In the genomic region with DNA sequence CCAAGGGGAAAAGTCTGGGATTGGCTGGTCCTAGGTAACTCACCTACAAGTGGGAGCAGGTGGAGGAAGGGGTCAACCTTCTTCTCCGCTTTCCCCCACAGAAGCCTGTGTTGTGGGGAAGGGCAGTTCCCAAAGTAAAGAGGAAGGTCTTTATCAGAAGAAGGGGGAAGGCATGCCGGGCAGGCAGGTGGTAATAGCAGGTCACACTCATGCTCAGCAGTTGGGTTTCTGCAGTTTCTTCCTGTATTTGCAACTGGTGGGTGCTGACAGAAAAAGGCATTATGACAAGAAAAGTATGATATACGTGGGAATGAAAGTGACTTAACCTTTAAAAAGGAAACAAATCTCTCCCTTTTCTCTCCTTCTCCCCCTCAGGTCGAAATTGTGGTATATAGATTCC, we compare ENCODE assay signal across 1 cellular context.
TF ChIP-seq lines count a peak whose summit lies in the region.

No MANE protein-coding gene starts in this region.

TF ChIP-seq in GM12878, 131 proteins besides CTCF, POLR2A, EP300 and RAD21 (continued from another document):
- TF ChIP-seq SIN3A (IDR thresholded peaks at IDR 0.05; ENCODE audit: low read depth, low read length) (no peak), NRF1 (conservative IDR thresholded peaks at IDR 0.05; ENCODE audit: low read depth, low read length) (no peak), SMC3 (IDR thresholded peaks at IDR 0.05; ENCODE audit: borderline replicate concordance, low read length) (no peak), SMAD5 (IDR thresholded peaks at IDR 0.05; ENCODE audit: low read depth) (no peak), CBX3 (IDR thresholded peaks at IDR 0.05; ENCODE audit: borderline replicate concordance, low read depth) (no peak), CREM (IDR thresholded peaks at IDR 0.05; ENCODE audit: low read depth) (no peak), SMARCA5 (IDR thresholded peaks at IDR 0.05) (no peak)
- TF ChIP-seq, protein P1, sequence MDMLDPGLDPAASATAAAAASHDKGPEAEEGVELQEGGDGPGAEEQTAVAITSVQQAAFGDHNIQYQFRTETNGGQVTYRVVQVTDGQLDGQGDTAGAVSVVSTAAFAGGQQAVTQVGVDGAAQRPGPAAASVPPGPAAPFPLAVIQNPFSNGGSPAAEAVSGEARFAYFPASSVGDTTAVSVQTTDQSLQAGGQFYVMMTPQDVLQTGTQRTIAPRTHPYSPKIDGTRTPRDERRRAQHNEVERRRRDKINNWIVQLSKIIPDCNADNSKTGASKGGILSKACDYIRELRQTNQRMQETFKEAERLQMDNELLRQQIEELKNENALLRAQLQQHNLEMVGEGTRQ (IDR thresholded peaks at IDR 0.05; ENCODE audit: borderline replicate concordance, low read depth, low read length) = no peak
- TF ChIP-seq, protein P2, sequence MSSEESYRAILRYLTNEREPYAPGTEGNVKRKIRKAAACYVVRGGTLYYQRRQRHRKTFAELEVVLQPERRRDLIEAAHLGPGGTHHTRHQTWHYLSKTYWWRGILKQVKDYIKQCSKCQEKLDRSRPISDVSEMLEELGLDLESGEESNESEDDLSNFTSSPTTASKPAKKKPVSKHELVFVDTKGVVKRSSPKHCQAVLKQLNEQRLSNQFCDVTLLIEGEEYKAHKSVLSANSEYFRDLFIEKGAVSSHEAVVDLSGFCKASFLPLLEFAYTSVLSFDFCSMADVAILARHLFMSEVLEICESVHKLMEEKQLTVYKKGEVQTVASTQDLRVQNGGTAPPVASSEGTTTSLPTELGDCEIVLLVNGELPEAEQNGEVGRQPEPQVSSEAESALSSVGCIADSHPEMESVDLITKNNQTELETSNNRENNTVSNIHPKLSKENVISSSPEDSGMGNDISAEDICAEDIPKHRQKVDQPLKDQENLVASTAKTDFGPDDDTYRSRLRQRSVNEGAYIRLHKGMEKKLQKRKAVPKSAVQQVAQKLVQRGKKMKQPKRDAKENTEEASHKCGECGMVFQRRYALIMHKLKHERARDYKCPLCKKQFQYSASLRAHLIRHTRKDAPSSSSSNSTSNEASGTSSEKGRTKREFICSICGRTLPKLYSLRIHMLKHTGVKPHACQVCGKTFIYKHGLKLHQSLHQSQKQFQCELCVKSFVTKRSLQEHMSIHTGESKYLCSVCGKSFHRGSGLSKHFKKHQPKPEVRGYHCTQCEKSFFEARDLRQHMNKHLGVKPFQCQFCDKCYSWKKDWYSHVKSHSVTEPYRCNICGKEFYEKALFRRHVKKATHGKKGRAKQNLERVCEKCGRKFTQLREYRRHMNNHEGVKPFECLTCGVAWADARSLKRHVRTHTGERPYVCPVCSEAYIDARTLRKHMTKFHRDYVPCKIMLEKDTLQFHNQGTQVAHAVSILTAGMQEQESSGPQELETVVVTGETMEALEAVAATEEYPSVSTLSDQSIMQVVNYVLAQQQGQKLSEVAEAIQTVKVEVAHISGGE (CRISPR knock-in tag; IDR thresholded peaks at IDR 0.05) = no peak
- TF ChIP-seq, protein P3, sequence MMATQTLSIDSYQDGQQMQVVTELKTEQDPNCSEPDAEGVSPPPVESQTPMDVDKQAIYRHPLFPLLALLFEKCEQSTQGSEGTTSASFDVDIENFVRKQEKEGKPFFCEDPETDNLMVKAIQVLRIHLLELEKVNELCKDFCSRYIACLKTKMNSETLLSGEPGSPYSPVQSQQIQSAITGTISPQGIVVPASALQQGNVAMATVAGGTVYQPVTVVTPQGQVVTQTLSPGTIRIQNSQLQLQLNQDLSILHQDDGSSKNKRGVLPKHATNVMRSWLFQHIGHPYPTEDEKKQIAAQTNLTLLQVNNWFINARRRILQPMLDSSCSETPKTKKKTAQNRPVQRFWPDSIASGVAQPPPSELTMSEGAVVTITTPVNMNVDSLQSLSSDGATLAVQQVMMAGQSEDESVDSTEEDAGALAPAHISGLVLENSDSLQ (IDR thresholded peaks at IDR 0.05) = no peak
- TF ChIP-seq, protein P4, sequence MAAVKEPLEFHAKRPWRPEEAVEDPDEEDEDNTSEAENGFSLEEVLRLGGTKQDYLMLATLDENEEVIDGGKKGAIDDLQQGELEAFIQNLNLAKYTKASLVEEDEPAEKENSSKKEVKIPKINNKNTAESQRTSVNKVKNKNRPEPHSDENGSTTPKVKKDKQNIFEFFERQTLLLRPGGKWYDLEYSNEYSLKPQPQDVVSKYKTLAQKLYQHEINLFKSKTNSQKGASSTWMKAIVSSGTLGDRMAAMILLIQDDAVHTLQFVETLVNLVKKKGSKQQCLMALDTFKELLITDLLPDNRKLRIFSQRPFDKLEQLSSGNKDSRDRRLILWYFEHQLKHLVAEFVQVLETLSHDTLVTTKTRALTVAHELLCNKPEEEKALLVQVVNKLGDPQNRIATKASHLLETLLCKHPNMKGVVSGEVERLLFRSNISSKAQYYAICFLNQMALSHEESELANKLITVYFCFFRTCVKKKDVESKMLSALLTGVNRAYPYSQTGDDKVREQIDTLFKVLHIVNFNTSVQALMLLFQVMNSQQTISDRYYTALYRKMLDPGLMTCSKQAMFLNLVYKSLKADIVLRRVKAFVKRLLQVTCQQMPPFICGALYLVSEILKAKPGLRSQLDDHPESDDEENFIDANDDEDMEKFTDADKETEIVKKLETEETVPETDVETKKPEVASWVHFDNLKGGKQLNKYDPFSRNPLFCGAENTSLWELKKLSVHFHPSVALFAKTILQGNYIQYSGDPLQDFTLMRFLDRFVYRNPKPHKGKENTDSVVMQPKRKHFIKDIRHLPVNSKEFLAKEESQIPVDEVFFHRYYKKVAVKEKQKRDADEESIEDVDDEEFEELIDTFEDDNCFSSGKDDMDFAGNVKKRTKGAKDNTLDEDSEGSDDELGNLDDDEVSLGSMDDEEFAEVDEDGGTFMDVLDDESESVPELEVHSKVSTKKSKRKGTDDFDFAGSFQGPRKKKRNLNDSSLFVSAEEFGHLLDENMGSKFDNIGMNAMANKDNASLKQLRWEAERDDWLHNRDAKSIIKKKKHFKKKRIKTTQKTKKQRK (IDR thresholded peaks at IDR 0.05; ENCODE audit: low read depth, low read length) = no peak
- TF ChIP-seq, protein P5, sequence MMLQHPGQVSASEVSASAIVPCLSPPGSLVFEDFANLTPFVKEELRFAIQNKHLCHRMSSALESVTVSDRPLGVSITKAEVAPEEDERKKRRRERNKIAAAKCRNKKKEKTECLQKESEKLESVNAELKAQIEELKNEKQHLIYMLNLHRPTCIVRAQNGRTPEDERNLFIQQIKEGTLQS (IDR thresholded peaks at IDR 0.05; ENCODE audit: borderline replicate concordance, extremely low read depth, low read depth, low read length) = no peak
- TF ChIP-seq, protein P6, sequence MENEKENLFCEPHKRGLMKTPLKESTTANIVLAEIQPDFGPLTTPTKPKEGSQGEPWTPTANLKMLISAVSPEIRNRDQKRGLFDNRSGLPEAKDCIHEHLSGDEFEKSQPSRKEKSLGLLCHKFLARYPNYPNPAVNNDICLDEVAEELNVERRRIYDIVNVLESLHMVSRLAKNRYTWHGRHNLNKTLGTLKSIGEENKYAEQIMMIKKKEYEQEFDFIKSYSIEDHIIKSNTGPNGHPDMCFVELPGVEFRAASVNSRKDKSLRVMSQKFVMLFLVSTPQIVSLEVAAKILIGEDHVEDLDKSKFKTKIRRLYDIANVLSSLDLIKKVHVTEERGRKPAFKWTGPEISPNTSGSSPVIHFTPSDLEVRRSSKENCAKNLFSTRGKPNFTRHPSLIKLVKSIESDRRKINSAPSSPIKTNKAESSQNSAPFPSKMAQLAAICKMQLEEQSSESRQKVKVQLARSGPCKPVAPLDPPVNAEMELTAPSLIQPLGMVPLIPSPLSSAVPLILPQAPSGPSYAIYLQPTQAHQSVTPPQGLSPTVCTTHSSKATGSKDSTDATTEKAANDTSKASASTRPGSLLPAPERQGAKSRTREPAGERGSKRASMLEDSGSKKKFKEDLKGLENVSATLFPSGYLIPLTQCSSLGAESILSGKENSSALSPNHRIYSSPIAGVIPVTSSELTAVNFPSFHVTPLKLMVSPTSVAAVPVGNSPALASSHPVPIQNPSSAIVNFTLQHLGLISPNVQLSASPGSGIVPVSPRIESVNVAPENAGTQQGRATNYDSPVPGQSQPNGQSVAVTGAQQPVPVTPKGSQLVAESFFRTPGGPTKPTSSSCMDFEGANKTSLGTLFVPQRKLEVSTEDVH (IDR thresholded peaks at IDR 0.05; ENCODE audit: low read depth, partially characterized antibody) = no peak
TF ChIP-seq in GM12878: peak in this region for 0.
